In the genomic region with DNA sequence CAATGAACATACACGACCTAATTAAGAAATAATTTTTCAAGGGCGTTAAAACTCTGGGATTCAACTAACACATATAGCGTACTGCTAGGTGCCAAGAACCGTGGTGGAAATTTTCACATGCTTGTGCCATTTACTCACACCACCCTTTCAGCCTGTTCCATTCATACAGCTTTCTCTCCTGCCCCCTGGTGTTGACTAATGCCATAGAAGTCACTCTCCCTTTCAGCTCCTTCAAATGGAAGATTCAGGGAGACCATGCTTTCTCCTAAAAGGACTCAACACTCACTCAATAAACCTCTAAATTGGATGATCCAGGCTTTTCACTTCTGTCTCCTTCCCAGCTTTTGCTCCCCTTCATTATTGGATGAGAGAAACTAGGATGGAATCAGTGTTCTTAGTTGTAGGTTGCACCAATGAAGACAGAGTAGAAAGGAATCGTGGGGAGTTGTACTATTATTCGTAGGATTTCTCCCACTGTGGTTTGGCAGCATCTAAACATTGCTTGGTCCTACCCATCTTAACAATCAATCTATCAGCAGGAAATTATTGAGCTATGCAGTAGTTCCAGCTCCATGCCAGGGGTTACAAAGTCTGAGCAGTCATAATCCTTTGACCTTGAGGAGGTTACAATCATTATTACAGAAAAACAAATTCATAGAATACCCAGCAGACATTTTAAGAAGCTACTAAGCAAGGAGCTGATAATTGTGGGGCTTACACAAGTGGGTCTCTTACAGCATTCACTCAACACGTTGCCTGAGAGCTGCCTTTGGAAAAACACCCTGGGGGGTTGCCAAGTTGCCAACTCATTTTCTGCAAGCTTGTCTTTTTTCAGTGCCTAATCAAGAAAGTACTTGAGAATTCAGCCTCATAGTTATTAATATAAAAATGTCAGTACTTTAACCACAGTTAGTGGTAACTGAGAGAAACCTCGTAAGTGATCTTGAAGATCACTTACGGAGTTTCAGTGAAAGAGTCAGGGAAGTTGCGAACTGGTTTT, we compare ENCODE assay signal across 8 cellular contexts. TPM values are rescaled to one million over a fixed set of nuclear protein-coding genes. Genes with fewer than 3 reads are reported as not detected.
DNase-seq lines count a peak whose midpoint lies in the region; ATAC-seq and TF ChIP-seq lines count a peak whose summit lies in the region.

No MANE protein-coding gene starts in this region.

- no peak overlapping the region for H4K8ac ChIP-seq in mesenchymal stem cell (ENCODE audit: low read length)

- no peak overlapping the region for H3K23ac ChIP-seq in mesenchymal stem cell (ENCODE audit: low read length in 2 of 2)

- peaks cover 0 to 9% (median 4%) of the 10 kb centered on the region in 4 donors for H3K4me1 Mint-ChIP-seq in CD4-positive, CD25-positive, alpha-beta regulatory T cell
- peaks cover 3% of the 10 kb centered on the region for H3K4me1 Mint-ChIP-seq in endodermal cell

- H3K4me3 ChIP-seq in CD4-positive, CD25-positive, alpha-beta regulatory T cell (ENCODE audit: low read depth, low read length) = no peak overlapping the region
- H3K4me3 ChIP-seq in WERI-Rb-1 (ENCODE audit: low read depth, low read length) = no peak overlapping the region
- no peak overlapping the region for H3K4me3 ChIP-seq in endodermal cell (ENCODE audit: low read length)
- H3K4me3 ChIP-seq in mesenchymal stem cell (ENCODE audit: insufficient read depth in 1 of 2, low read depth in 1 of 2, low read length in 2 of 2) = no peak overlapping the region

- H2BK120ac ChIP-seq in mesenchymal stem cell (ENCODE audit: low read depth, low read length) = no peak overlapping the region

- peaks cover 53% of the 10 kb centered on the region for H3K27me3 Mint-ChIP-seq in CD4-positive, CD25-positive, alpha-beta regulatory T cell
- H3K27me3 Mint-ChIP-seq in endodermal cell (ENCODE audit: insufficient read depth) = peaks cover 59% of the 10 kb centered on the region

- DNase-seq in CD4-positive, CD25-positive, alpha-beta regulatory T cell = peak; percentile 10 to 62 (median 35)
- DNase-seq in NCI-H2081 (lab: John Stamatoyannopoulos, UW) (peak; percentile 23 to 60), WERI-Rb-1 (peak; percentile 62), endodermal cell (peak; percentile 85), mesenchymal stem cell (peak; percentile 81), superior temporal gyrus (ENCODE audit: extremely low spot score) (peak; percentile 92), ecto neural progenitor cell (ENCODE audit: low spot score) (no peak)

- no peak overlapping the region for H2BK15ac ChIP-seq in mesenchymal stem cell (ENCODE audit: low read depth, poor library complexity, severe bottlenecking)

- H3K9me3 Mint-ChIP-seq in CD4-positive, CD25-positive, alpha-beta regulatory T cell = peaks cover 0 to 2% (median 0%) of the 10 kb centered on the region in 7 donors
- no peaks in the 10 kb centered on the region for H3K9me3 Mint-ChIP-seq in endodermal cell

- no peak overlapping the region for H2BK5ac ChIP-seq in mesenchymal stem cell (ENCODE audit: low read depth, low read length, poor library complexity, severe bottlenecking)

- no peak overlapping the region for H4K91ac ChIP-seq in mesenchymal stem cell (ENCODE audit: low read length)

- H3K27me3 ChIP-seq in CD4-positive, CD25-positive, alpha-beta regulatory T cell (ENCODE audit: control insufficient read depth, insufficient read depth, low read length) = peaks cover 30% of the 10 kb centered on the region
- H3K27me3 ChIP-seq in WERI-Rb-1 (ENCODE audit: insufficient read depth, low read depth, severe bottlenecking) (no peaks in the 10 kb centered on the region), endodermal cell (ENCODE audit: control insufficient read depth, insufficient read depth, low read length, poor library complexity, severe bottlenecking) (peaks cover 37% of the 10 kb centered on the region), mesenchymal stem cell (ENCODE audit: control insufficient read depth in 1 of 2, insufficient read depth in 1 of 2, low read length in 2 of 2) (no peaks in the 10 kb centered on the region)

- 52 to 71% methylated on average over 6 to 10 of the region's 10 CpGs for WGBS in endodermal cell (ENCODE audit: insufficient coverage in 1 of 2, insufficient read length in 1 of 2), 2 experiments
- whole genome bisulfite sequencing in mesenchymal stem cell = 52% methylated on average over 7 of the region's 10 CpGs

- H2BK12ac ChIP-seq in mesenchymal stem cell (ENCODE audit: low read length in 2 of 2) = no peak overlapping the region

- H3K79me1 ChIP-seq in mesenchymal stem cell (replicated peaks; ENCODE audit: low read length, poor library complexity, severe bottlenecking) = no peaks in the 10 kb centered on the region

- H3K18ac ChIP-seq in mesenchymal stem cell (ENCODE audit: low read depth in 1 of 2, low read length in 2 of 2) = no peak overlapping the region

- H3K4ac ChIP-seq in mesenchymal stem cell (ENCODE audit: low read depth in 1 of 2, low read length in 2 of 2) = no peak overlapping the region

- no peak overlapping the region for H3K9ac ChIP-seq in endodermal cell (ENCODE audit: extremely low read depth, low read length, poor library complexity, severe bottlenecking)
- H3K9ac ChIP-seq in mesenchymal stem cell (ENCODE audit: low read length) = peak overlapping the region; percentile 1

- H3K4me2 ChIP-seq in mesenchymal stem cell (ENCODE audit: low read length, poor library complexity, severe bottlenecking) = no peak overlapping the region

- no peaks in the 10 kb centered on the region for H3K36me3 ChIP-seq in CD4-positive, CD25-positive, alpha-beta regulatory T cell (ENCODE audit: control insufficient read depth, insufficient read depth, low read length)
- H3K36me3 ChIP-seq in WERI-Rb-1 (no peaks in the 10 kb centered on the region), endodermal cell (ENCODE audit: control insufficient read depth, insufficient read depth, low read length) (no peaks in the 10 kb centered on the region), mesenchymal stem cell (ENCODE audit: control insufficient read depth in 1 of 2, insufficient read depth in 2 of 2, low read depth in 1 of 2, low read length in 2 of 2) (peaks cover 0 to 3% of the 10 kb centered on the region in 2 experiments)

- no peak overlapping the region for H3K27ac ChIP-seq in CD4-positive, CD25-positive, alpha-beta regulatory T cell (ENCODE audit: insufficient read depth, low read length, poor library complexity, severe bottlenecking)
- H3K27ac ChIP-seq in WERI-Rb-1 (no peak overlapping the region), endodermal cell (ENCODE audit: low read depth, low read length) (no peak overlapping the region), mesenchymal stem cell (ENCODE audit: low read length, poor library complexity, severe bottlenecking) (no peak overlapping the region)

- H3K27ac Mint-ChIP-seq in CD4-positive, CD25-positive, alpha-beta regulatory T cell = no peak overlapping the region
- H3K27ac Mint-ChIP-seq in endodermal cell = no peak overlapping the region

- peak overlapping the region; percentile 37 for H2AK5ac ChIP-seq in mesenchymal stem cell (ENCODE audit: low read length, severe bottlenecking)

- H3K4me3 Mint-ChIP-seq in CD4-positive, CD25-positive, alpha-beta regulatory T cell = no peak overlapping the region
- H3K4me3 Mint-ChIP-seq in endodermal cell = no peak overlapping the region

- no peak overlapping the region for H2AFZ ChIP-seq in mesenchymal stem cell (ENCODE audit: low read depth, low read length)

- no peak overlapping the region for H3K14ac ChIP-seq in mesenchymal stem cell (ENCODE audit: low read length in 2 of 2)

- ATAC-seq in CD4-positive, CD25-positive, alpha-beta regulatory T cell (ENCODE audit: low read depth in 2 of 2) = peak in 1 of 2 donors; percentile 28
- peak; percentile 51 for ATAC-seq in GM19467 (IDR thresholded peaks at IDR 0.05; ENCODE audit: unreplicated experiment)

- TF ChIP-seq CTCF in WERI-Rb-1 (IDR thresholded peaks at IDR 0.05; ENCODE audit: low read depth, low read length) = peak; percentile 74
- peak; percentile 87 for TF ChIP-seq CTCF in endodermal cell (conservative IDR thresholded peaks at IDR 0.05)

- no peaks in the 10 kb centered on the region for H3K9me3 ChIP-seq in CD4-positive, CD25-positive, alpha-beta regulatory T cell (ENCODE audit: control insufficient read depth in 2 of 2, low read length in 2 of 2)
- no peaks in the 10 kb centered on the region for H3K9me3 ChIP-seq in WERI-Rb-1 (ENCODE audit: severe bottlenecking)
- H3K9me3 ChIP-seq in endodermal cell (ENCODE audit: control insufficient read depth, low read length) = no peaks in the 10 kb centered on the region
- H3K9me3 ChIP-seq in mesenchymal stem cell (ENCODE audit: control insufficient read depth, low read length) = no peaks in the 10 kb centered on the region

- no peaks in the 10 kb centered on the region for H3K36me3 Mint-ChIP-seq in CD4-positive, CD25-positive, alpha-beta regulatory T cell
- no peaks in the 10 kb centered on the region for H3K36me3 Mint-ChIP-seq in endodermal cell (ENCODE audit: low read depth)

- H3K4me1 ChIP-seq in CD4-positive, CD25-positive, alpha-beta regulatory T cell (ENCODE audit: control insufficient read depth, insufficient read depth, low read length, poor library complexity, severe bottlenecking) = peaks cover 9% of the 10 kb centered on the region
- H3K4me1 ChIP-seq in endodermal cell (ENCODE audit: control insufficient read depth, insufficient read depth, low read length) = no peaks in the 10 kb centered on the region
- H3K4me1 ChIP-seq in mesenchymal stem cell (ENCODE audit: control insufficient read depth, insufficient read depth, low read depth, low read length) = no peaks in the 10 kb centered on the region

RNA-seq across cellular contexts. Expression of a gene that starts 2.8 kb away (rescaled TPM):
- total RNA-seq in CD4-positive, CD25-positive, alpha-beta regulatory T cell = not detected
- polyA plus RNA-seq in CD4-positive, CD25-positive, alpha-beta regulatory T cell = not detected
- total RNA-seq in endodermal cell = under 1 TPM; 0.51 to 0.91 TPM
- 1.0 TPM for polyA plus RNA-seq in endodermal cell (2013, experiment 1 of 2)
- polyA plus RNA-seq in endodermal cell (2013, experiment 2 of 2) = 0.95 TPM
- polyA plus RNA-seq in mesenchymal stem cell (2013, experiment 1 of 2) = 7.0 TPM
- polyA plus RNA-seq in mesenchymal stem cell (2013, experiment 2 of 2) = 7.3 TPM
